In the genomic region with DNA sequence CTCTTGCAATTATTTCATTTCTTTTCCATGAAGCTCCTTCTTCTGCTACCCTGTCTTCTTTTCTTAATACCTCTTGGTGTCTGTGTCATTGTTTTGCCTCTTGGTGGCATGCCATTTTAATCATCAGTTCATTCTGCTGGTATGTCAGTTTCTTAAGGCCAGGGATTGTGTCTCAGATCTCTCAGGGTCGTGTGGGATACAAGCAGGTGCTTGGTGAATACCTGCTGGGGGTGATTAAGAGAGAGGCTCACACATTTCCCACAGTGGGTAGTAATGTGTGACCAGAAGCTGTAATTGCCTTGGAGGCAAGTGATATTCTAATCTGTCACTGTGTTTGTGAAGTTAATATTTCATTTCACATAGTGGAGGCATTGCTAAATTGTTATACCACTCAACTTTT, we compare ENCODE assay signal across 30 cellular contexts.
"Had no signal": no experiment of that assay in that cellular context is flagged by ENCODE, and none has a peak within 500 bp of the region (broad histone marks: within the 10 kb centered on the region; RNA-seq: fewer than 3 reads in every experiment).

No MANE protein-coding gene starts in this region.

- H3K4me3 Mint-ChIP-seq: activated CD4-positive, alpha-beta memory T cell treated with anti-CD3 and anti-CD28 coated beads, Interleukin-2, amount 10 ng/mL, durations not matched to agents 7 days and 5 days; activated CD8-positive, alpha-beta memory T cell treated with anti-CD3 and anti-CD28 coated beads, Interleukin-2, amount 10 ng/mL, durations not matched to agents 7 days and 5 days; activated naive CD8-positive, alpha-beta T cell treated with anti-CD3 and anti-CD28 coated beads for 36 hours; activated T-helper 17 cell treated with anti-CD3 and anti-CD28 coated beads, Interleukin-2, amount 50 U/mL, for 72 hours; central memory CD8-positive, alpha-beta T cell had no signal

- H3K4me1 Mint-ChIP-seq: activated CD4-positive, alpha-beta memory T cell treated with anti-CD3 and anti-CD28 coated beads, Interleukin-2, amount 10 ng/mL, durations not matched to agents 7 days and 5 days; activated CD8-positive, alpha-beta memory T cell treated with anti-CD3 and anti-CD28 coated beads, Interleukin-2, amount 10 ng/mL, durations not matched to agents 7 days and 5 days; activated naive CD8-positive, alpha-beta T cell treated with anti-CD3 and anti-CD28 coated beads for 36 hours; activated T-helper 17 cell treated with anti-CD3 and anti-CD28 coated beads, Interleukin-2, amount 50 U/mL, for 72 hours; central memory CD8-positive, alpha-beta T cell had no signal

- DNase-seq: activated CD4-positive, alpha-beta memory T cell treated with anti-CD3 and anti-CD28 coated beads, Interleukin-2, amount 10 ng/mL, durations not matched to agents 7 days and 5 days; activated CD4-positive, alpha-beta T cell treated with anti-CD3 and anti-CD28 coated beads for 1 hour; activated CD4-positive, alpha-beta T cell treated with anti-CD3 and anti-CD28 coated beads for 48 hours; activated CD4-positive, CD25-positive, alpha-beta regulatory T cell; activated CD8-positive, alpha-beta memory T cell treated with anti-CD3 and anti-CD28 coated beads for 24 hours; activated CD8-positive, alpha-beta memory T cell treated with anti-CD3 and anti-CD28 coated beads, Interleukin-2, amount 10 ng/mL, durations not matched to agents 7 days and 5 days; activated CD8-positive, alpha-beta memory T cell treated with anti-CD3 and anti-CD28 coated beads, Interleukin-2, amount 50 U/mL, for 48 hours; activated effector memory CD4-positive, alpha-beta T cell treated with anti-CD3 and anti-CD28 coated beads, Interleukin-2, amount 50 U/mL, for 16 hours; activated naive CD4-positive, alpha-beta T cell; activated naive CD4-positive, alpha-beta T cell treated with anti-CD3 and anti-CD28 coated beads, Interleukin-2, amount 50 U/mL, for 16 hours; activated naive CD8-positive, alpha-beta T cell treated with anti-CD3 and anti-CD28 coated beads for 36 hours; activated T-cell treated with anti-CD3 and anti-CD28 coated beads, Interleukin-2, amount 50 U/mL, for 48 hours; amniotic stem cell; aorta; brain microvascular endothelial cell; Kasumi-1; KG1; MG63; NCI-H1048; NCI-H1105 treated with DMSO at 0.1 percent for 48 hours; NCI-H1930; NCI-H2081 treated with DMSO at 0.1 percent for 48 hours; NCI-H2171; NCI-H510A; NCI-H774; SHP77; SJCRH30; T1000 had no signal

- H3K27me3 Mint-ChIP-seq: activated CD4-positive, alpha-beta memory T cell treated with anti-CD3 and anti-CD28 coated beads, Interleukin-2, amount 10 ng/mL, durations not matched to agents 7 days and 5 days; activated CD8-positive, alpha-beta memory T cell treated with anti-CD3 and anti-CD28 coated beads, Interleukin-2, amount 10 ng/mL, durations not matched to agents 7 days and 5 days had no signal

- H3K9me3 Mint-ChIP-seq: activated CD4-positive, alpha-beta memory T cell treated with anti-CD3 and anti-CD28 coated beads, Interleukin-2, amount 10 ng/mL, durations not matched to agents 7 days and 5 days; activated naive CD8-positive, alpha-beta T cell treated with anti-CD3 and anti-CD28 coated beads for 36 hours; activated T-helper 17 cell treated with anti-CD3 and anti-CD28 coated beads, Interleukin-2, amount 50 U/mL, for 72 hours; central memory CD8-positive, alpha-beta T cell had no signal

- H3K36me3 Mint-ChIP-seq: activated CD8-positive, alpha-beta memory T cell treated with anti-CD3 and anti-CD28 coated beads, Interleukin-2, amount 10 ng/mL, durations not matched to agents 7 days and 5 days; activated naive CD8-positive, alpha-beta T cell treated with anti-CD3 and anti-CD28 coated beads for 36 hours had no signal

- H3K27ac Mint-ChIP-seq: activated CD4-positive, alpha-beta memory T cell treated with anti-CD3 and anti-CD28 coated beads, Interleukin-2, amount 10 ng/mL, durations not matched to agents 7 days and 5 days; activated CD8-positive, alpha-beta memory T cell treated with anti-CD3 and anti-CD28 coated beads, Interleukin-2, amount 10 ng/mL, durations not matched to agents 7 days and 5 days; activated naive CD8-positive, alpha-beta T cell treated with anti-CD3 and anti-CD28 coated beads for 36 hours; activated T-helper 17 cell treated with anti-CD3 and anti-CD28 coated beads, Interleukin-2, amount 50 U/mL, for 72 hours had no signal
